Comparison of ENCODE assay signal across 8 cellular contexts in the genomic region with DNA sequence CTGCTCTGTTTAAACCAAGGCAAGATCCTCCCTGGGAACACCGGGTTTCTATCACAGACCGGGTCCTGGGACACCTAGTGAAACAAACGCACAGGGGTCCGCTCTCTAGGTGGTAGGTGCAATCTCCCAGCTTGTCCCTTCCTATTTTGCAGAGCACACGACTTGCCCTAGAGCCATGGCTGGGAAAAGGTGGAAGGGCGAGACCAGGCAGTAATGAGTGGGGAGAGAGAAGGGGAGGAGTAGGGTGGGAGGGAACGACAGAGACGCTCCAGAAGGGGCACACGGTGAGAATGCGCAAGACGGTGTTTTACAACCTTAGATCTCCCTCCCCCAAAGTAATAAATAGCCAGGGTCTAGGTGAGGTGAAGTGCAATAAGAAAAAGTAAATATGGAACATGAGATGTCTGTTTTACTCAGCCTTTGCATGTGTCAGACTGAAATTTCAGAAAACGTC. TPM values are rescaled to one million over a fixed set of nuclear protein-coding genes. Genes with fewer than 3 reads are reported as not detected.
DNase-seq lines count a peak whose midpoint lies in the region; ATAC-seq and TF ChIP-seq lines count a peak whose summit lies in the region.

No MANE protein-coding gene starts in this region.

- H3K27ac Mint-ChIP-seq in T-cell (peak overlapping the region in 1 of 2 donors; percentile 36), glutamatergic neuron (ENCODE audit: unreplicated experiment) (no peak overlapping the region)

- peaks cover 5% of the 10 kb centered on the region for H3K4me1 ChIP-seq in psoas muscle

- intact Hi-C loops in psoas muscle (cut with DNase I), result loop anchor here in 1 of 2 donors (10.0 kb wide), 2 partner anchors 168 to 182 kb away; partner anchors contain the start of gene ABCD3

- H3K9me3 ChIP-seq in psoas muscle, result peaks cover 24% of the 10 kb centered on the region

- ATAC-seq in GM18502 (IDR thresholded peaks at IDR 0.05; ENCODE audit: poor library complexity, unreplicated experiment) (peak; percentile 7), T-cell (replicated peaks in 1 of 4) (no peak), psoas muscle (peak in 1 of 4 donors; percentile 21), GM21367 (IDR thresholded peaks at IDR 0.05; ENCODE audit: unreplicated experiment) (no peak), GM19463 (IDR thresholded peaks at IDR 0.05; ENCODE audit: unreplicated experiment) (no peak)

- POLR2A ChIA-PET in T-cell (lab: Charles Lee), result no interaction called here

- H3K4me3 ChIP-seq in psoas muscle, result peak overlapping the region; percentile 73

- H3K4me3 Mint-ChIP-seq in T-cell (peak overlapping the region; percentile 55 to 66 (median 64)), glutamatergic neuron (ENCODE audit: unreplicated experiment) (peak overlapping the region; percentile 84)

- CTCF ChIA-PET in T-cell (lab: Charles Lee), result no interaction called here

- H3K4me1 Mint-ChIP-seq in T-cell (peaks cover 11 to 14% (median 12%) of the 10 kb centered on the region in 3 donors), glutamatergic neuron (ENCODE audit: low read depth, unreplicated experiment) (peaks cover 2% of the 10 kb centered on the region)

- H3K9me3 Mint-ChIP-seq in T-cell, result peaks cover 9 to 27% (median 22%) of the 10 kb centered on the region in 3 donors
- no peaks in the 10 kb centered on the region for H3K9me3 Mint-ChIP-seq in glutamatergic neuron (ENCODE audit: unreplicated experiment)

- H3K27ac ChIP-seq in psoas muscle, result peak overlapping the region; percentile 78

- H3K36me3 Mint-ChIP-seq in T-cell, result no peaks in the 10 kb centered on the region
- H3K36me3 Mint-ChIP-seq in glutamatergic neuron (ENCODE audit: unreplicated experiment), result peaks cover 13% of the 10 kb centered on the region

- 10 to 24% (median 16%) methylated on average over 12 of the region's 12 CpGs for WGBS in psoas muscle, 3 donors

- no peak for TF ChIP-seq CTCF in glutamatergic neuron (IDR thresholded peaks at IDR 0.05; ENCODE audit: partially characterized antibody, unreplicated experiment)
- no peak for TF ChIP-seq CTCF in psoas muscle (IDR thresholded peaks at IDR 0.05)

- H3K36me3 ChIP-seq in psoas muscle (ENCODE audit: insufficient read depth in 1 of 2, low read depth in 1 of 2), result no peaks in the 10 kb centered on the region

- DNase-seq in T-cell (no peak), glutamatergic neuron (no peak), psoas muscle (no peak), T1000 (lab: John Stamatoyannopoulos, UW) (no peak)
- no peak for DNase-seq in stimulated activated CD4-positive, alpha-beta T cell treated with anti-CD3 and anti-CD28 coated beads, Interleukin-4, amount 100 ng/mL, for 24 hours

- H3K27me3 Mint-ChIP-seq in T-cell (peaks cover 71 to 72% of the 10 kb centered on the region in 2 donors), glutamatergic neuron (ENCODE audit: unreplicated experiment) (peaks cover 7% of the 10 kb centered on the region)

- no peaks in the 10 kb centered on the region for H3K27me3 ChIP-seq in psoas muscle (ENCODE audit: insufficient read depth in 3 of 3, low read length in 2 of 3)

RNA-seq across cellular contexts. Expression of gene ARHGAP29, which starts 9.3 kb away (rescaled TPM):
- total RNA-seq in T-cell, result under 1 TPM in 3 of 5 donors, not detected in 2; 0.13 to 0.54 (median 0.18) TPM
- total RNA-seq in glutamatergic neuron (ENCODE audit: unreplicated experiment), result 1.1 TPM
- 10 to 100 TPM; 11.8 to 20.0 (median 15.7) TPM for total RNA-seq in psoas muscle
- polyA plus RNA-seq in psoas muscle, result 1 to 10 TPM; 5.1 to 7.9 (median 6.3) TPM
